ENCODE assay signal across 1 cellular context in the genomic region with DNA sequence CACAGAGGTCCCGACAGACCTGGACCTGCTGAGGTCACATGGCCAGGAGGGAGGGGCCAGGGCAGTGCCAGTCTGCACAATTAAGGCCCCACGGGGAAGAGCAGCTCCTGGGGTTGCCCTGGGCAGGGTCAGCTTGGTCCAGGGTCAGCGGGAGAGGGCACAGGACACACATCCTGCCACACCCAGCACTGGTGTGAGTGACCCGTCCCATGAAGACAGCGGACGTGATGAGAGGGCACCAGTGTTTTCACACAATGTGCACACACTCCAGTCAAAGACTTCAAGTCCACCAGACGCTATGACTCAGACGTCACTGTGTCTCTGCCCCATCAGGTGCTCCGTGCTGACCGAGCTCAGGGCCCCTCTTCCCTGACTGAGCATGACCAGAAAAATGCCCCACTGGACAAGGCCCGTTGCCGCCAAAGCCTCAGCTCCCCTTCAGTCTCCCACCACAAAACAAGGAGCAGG.
TF ChIP-seq lines count a peak whose summit lies in the region.

No MANE protein-coding gene starts in this region.

TF ChIP-seq in HCT116, 20 proteins besides CTCF, POLR2A, EP300 and RAD21 (continued from another document):
- TF ChIP-seq, protein P1, sequence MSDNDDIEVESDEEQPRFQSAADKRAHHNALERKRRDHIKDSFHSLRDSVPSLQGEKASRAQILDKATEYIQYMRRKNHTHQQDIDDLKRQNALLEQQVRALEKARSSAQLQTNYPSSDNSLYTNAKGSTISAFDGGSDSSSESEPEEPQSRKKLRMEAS (IDR thresholded peaks at IDR 0.05) = no peak
